8 cellular contexts compared by ENCODE assay signal in the genomic region with DNA sequence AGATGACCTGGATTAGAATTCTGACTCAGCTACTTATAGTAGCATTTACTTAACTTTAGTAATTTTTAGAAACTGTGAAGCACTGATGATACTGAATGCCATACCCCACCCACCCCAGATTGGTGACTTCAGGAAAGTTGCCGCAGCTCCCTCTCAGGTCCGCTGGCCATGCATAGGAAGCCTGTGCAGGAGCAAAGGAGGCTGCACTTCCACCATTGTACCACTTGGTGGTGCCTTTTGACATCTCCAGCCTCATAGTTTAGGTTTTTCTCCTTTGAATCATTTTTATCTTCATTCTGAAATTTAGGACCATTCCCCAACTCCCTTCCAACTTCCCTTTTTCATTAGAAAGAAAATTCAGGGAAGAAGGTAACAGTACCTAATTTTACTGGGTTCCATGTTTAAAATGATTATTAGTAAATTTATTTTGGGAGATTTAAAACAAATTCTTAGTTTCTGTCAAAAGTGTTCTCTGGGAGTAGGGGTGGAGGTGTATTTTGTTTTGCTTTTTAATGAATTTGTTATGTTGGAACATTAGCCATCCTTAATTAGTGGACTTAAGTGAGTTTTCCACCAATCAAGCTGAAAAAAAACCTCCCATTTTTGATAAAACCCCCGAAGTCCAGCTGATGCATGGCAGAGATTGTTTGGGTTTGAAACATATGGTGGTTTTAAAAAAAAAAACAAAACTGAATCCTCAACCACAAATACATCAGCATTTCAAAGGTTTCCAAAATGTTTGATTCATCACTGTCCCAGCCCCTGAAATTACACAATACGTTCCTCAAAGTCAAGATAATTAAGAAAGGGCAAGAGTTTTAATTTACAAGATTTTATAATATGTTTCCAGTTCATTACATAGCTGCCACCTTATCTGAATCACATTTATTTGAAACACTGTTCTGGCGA.
DNase-seq lines count a peak whose midpoint lies in the region; ATAC-seq, FAIRE-seq and TF ChIP-seq lines count a peak whose summit lies in the region.

No MANE protein-coding gene starts in this region.

- H4K20me1 ChIP-seq in KMS-11 (ENCODE audit: insufficient read depth) (no peaks in the 10 kb centered on the region), SK-N-SH (ENCODE audit: insufficient read depth) (no peaks in the 10 kb centered on the region), astrocyte (ENCODE audit: insufficient read depth, low read length) (no peaks in the 10 kb centered on the region)

- H3K4me1 Mint-ChIP-seq in astrocyte (ENCODE audit: low read depth, unreplicated experiment), result peaks cover 8% of the 10 kb centered on the region

- H3K36me3 ChIP-seq in KMS-11 (ENCODE audit: insufficient read depth) (no peaks in the 10 kb centered on the region), SK-N-SH (replicated peaks in 1 of 2; ENCODE audit: control insufficient read depth in 1 of 2, insufficient read depth in 2 of 2, low read length in 1 of 2) (peaks cover 0 to 42% of the 10 kb centered on the region in 2 experiments), astrocyte (ENCODE audit: insufficient read depth, low read length) (peaks cover 4% of the 10 kb centered on the region), iPS DF 6.9 (ENCODE audit: control insufficient read depth, insufficient read depth, low read length) (no peaks in the 10 kb centered on the region)

- POLR2A ChIA-PET in GM10248 (lab: Yijun Ruan, JAX), result no interaction called here
- POLR2A ChIA-PET in SK-N-SH (lab: Yijun Ruan, JAX), result no interaction called here

- TF ChIP-seq RAD21 in SK-N-SH (IDR thresholded peaks at IDR 0.05; ENCODE audit: low read length), result peak; percentile 82

- H3K4me2 ChIP-seq in KMS-11 (no peak overlapping the region), SK-N-SH (no peak overlapping the region), astrocyte (ENCODE audit: low read length) (no peak overlapping the region)

- no peak overlapping the region for H3K4me3 Mint-ChIP-seq in astrocyte (ENCODE audit: unreplicated experiment)

- H3K9me3 Mint-ChIP-seq in astrocyte (ENCODE audit: unreplicated experiment), result no peaks in the 10 kb centered on the region

- no peaks in the 10 kb centered on the region for H3K36me3 Mint-ChIP-seq in astrocyte (ENCODE audit: low read depth, unreplicated experiment)

- no peak for TF ChIP-seq EP300 in SK-N-SH (IDR thresholded peaks at IDR 0.05; ENCODE audit: borderline replicate concordance in 1 of 2, low read depth in 1 of 2, low read length in 1 of 2)

- peaks cover 5% of the 10 kb centered on the region for H3F3A ChIP-seq in SK-N-SH (replicated peaks; ENCODE audit: insufficient read depth)

- H3K9me3 ChIP-seq in SK-N-SH (no peaks in the 10 kb centered on the region), astrocyte (ENCODE audit: insufficient read depth, low read depth, low read length) (no peaks in the 10 kb centered on the region), iPS DF 6.9 (ENCODE audit: control insufficient read depth, insufficient read depth, low read length) (no peaks in the 10 kb centered on the region)

- H3K27ac ChIP-seq in KMS-11 (no peak overlapping the region), SK-N-SH (ENCODE audit: low read depth in 2 of 2, low read length in 1 of 2) (no peak overlapping the region), astrocyte (ENCODE audit: low read depth, low read length) (no peak overlapping the region), iPS DF 6.9 (ENCODE audit: low read length) (no peak overlapping the region)

- no peaks in the 10 kb centered on the region for H3K27me3 Mint-ChIP-seq in astrocyte (ENCODE audit: low read depth, unreplicated experiment)

- no peak overlapping the region for H3K9ac ChIP-seq in KMS-11
- no peak overlapping the region for H3K9ac ChIP-seq in SK-N-SH
- no peak overlapping the region for H3K9ac ChIP-seq in astrocyte (ENCODE audit: low read length)

- no peak overlapping the region for H3K27ac Mint-ChIP-seq in astrocyte (ENCODE audit: unreplicated experiment)

- CTCF ChIA-PET in GM10248 (lab: Yijun Ruan, JAX) (interaction anchor here (0.6 to 3.4 kb wide), 56 partner anchors 9 to 993 kb away, joined by 3 to 36 read pairs (median 3); no protein-coding TSS in a partner anchor), SK-N-SH (lab: Yijun Ruan, JAX) (interaction anchor here (0.6 to 2.4 kb wide), 45 partner anchors 9 to 283 kb away, joined by 3 to 29 read pairs (median 4); no protein-coding TSS in a partner anchor)

- 77% methylated on average over 5 of the region's 5 CpGs for WGBS in SK-N-SH (ENCODE audit: low lambda C conversion rate)
- WGBS in iPS DF 6.9 (ENCODE audit: insufficient coverage, insufficient read length), result no CpG with 5 or more reads among the region's 5 CpGs

- peak; percentile 80 for ATAC-seq in GM21723 (IDR thresholded peaks at IDR 0.05; ENCODE audit: unreplicated experiment)

- H3K4me3 ChIP-seq in KMS-11 (IDR thresholded peaks at IDR 0.05; ENCODE audit: insufficient read depth, low read depth, low read length) (no peak overlapping the region), SK-N-SH (ENCODE audit: low read depth in 2 of 2, low read length in 1 of 2) (no peak overlapping the region), astrocyte (ENCODE audit: insufficient read depth, low read depth, low read length) (no peak overlapping the region), iPS DF 6.9 (ENCODE audit: low read length) (no peak overlapping the region)

- H3K79me2 ChIP-seq in KMS-11 (ENCODE audit: insufficient read depth, low read depth) (no peaks in the 10 kb centered on the region), SK-N-SH (ENCODE audit: insufficient read depth) (no peaks in the 10 kb centered on the region), astrocyte (ENCODE audit: insufficient read depth, low read length) (no peaks in the 10 kb centered on the region)

- H3K9me2 ChIP-seq in SK-N-SH, result no peaks in the 10 kb centered on the region

- FAIRE-seq in astrocyte (lab: Jason Lieb, UNC), result peak; percentile 75

- peak; percentile 74 for TF ChIP-seq CTCF in GM10248 (IDR thresholded peaks at IDR 0.05; ENCODE audit: control extremely low read depth, extremely low read depth, low read depth, missing control alignments)
- TF ChIP-seq CTCF in KMS-11 (conservative IDR thresholded peaks at IDR 0.05; ENCODE audit: low read depth, low read length), result peak; percentile 97
- TF ChIP-seq CTCF in SK-N-SH (IDR thresholded peaks at IDR 0.05), result peak; percentile 99
- TF ChIP-seq CTCF in astrocyte (IDR thresholded peaks at IDR 0.05; ENCODE audit: insufficient read depth, low read depth, low read length), result peak; percentile 97

- H2AFZ ChIP-seq in KMS-11 (ENCODE audit: low read depth) (no peak overlapping the region), SK-N-SH (ENCODE audit: low read depth) (no peak overlapping the region), astrocyte (ENCODE audit: low read depth, low read length) (no peak overlapping the region)

- H3K4me1 ChIP-seq in KMS-11 (ENCODE audit: low read depth, poor library complexity, severe bottlenecking) (no peaks in the 10 kb centered on the region), SK-N-SH (ENCODE audit: control insufficient read depth in 1 of 2, insufficient read depth in 2 of 2, low read depth in 1 of 2, low read length in 1 of 2) (peaks cover 0 to 7% of the 10 kb centered on the region in 2 experiments; a peak in 2 of 4 replicates), astrocyte (ENCODE audit: insufficient read depth, low read length) (peaks cover 17% of the 10 kb centered on the region), iPS DF 6.9 (ENCODE audit: control insufficient read depth, insufficient read depth, low read length) (no peaks in the 10 kb centered on the region)

- DNase-seq in GM10248 (ENCODE audit: extremely low spot score), result peak; percentile 47
- peak; percentile 66 for DNase-seq in SK-N-SH
- peak; percentile 78 for DNase-seq in astrocyte (ENCODE audit: low read depth)
- peak; percentile 52 for DNase-seq in iPS DF 6.9 (ENCODE audit: low read depth, low spot score)
- DNase-seq in stimulated activated CD4-positive, alpha-beta T cell treated with anti-CD3 and anti-CD28 coated beads, Interleukin-12 subunit alpha, Interleukin-12 subunit beta, amount 100 ng/mL, for 48 hours (ENCODE audit: low read depth in 2 of 3, low spot score in 1 of 3), result peak; percentile 15 to 53 (median 24)
- no peak for DNase-seq in NOMO-1 treated with DMSO at 0.1 percent for 48 hours (lab: John Stamatoyannopoulos, UW; ENCODE audit: unreplicated experiment)

- H3K27me3 ChIP-seq in KMS-11 (ENCODE audit: insufficient read depth, low read depth) (no peaks in the 10 kb centered on the region), SK-N-SH (ENCODE audit: insufficient read depth) (no peaks in the 10 kb centered on the region), astrocyte (ENCODE audit: insufficient read depth, low read length) (no peaks in the 10 kb centered on the region), iPS DF 6.9 (ENCODE audit: control insufficient read depth, insufficient read depth, low read length) (no peaks in the 10 kb centered on the region)

TF ChIP-seq in SK-N-SH, 30 proteins besides CTCF, POLR2A, EP300 and RAD21:
- TF ChIP-seq, protein P1, sequence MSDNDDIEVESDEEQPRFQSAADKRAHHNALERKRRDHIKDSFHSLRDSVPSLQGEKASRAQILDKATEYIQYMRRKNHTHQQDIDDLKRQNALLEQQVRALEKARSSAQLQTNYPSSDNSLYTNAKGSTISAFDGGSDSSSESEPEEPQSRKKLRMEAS (IDR thresholded peaks at IDR 0.05; ENCODE audit: low read depth), result no peak
- TF ChIP-seq SMC3 (IDR thresholded peaks at IDR 0.05; ENCODE audit: low read depth, low read length), result peak; percentile 83
